In the genomic region with DNA sequence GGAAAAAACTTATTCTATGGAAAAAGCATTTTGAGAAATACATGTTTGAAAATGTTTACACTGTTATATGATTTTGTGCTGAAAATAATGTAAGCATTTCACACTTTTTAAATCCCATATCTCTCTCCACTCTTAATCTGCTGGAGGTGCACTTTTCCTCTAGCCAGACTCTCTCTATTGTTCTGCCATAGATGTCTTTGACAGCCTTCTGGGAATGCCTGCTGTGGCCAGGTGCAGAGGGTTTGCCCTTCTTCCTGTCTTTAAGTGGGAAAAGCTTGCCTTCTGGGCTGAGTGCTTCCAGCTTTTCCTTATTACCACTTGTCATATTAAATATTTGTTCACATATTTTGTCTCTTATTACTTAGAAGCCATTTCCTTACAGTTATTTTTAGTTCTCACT, we compare ENCODE assay signal across 19 cellular contexts.
DNase-seq lines count a peak whose midpoint lies in the region; ATAC-seq, FAIRE-seq and TF ChIP-seq lines count a peak whose summit lies in the region.
"Had no signal": no experiment of that assay in that cellular context is flagged by ENCODE, and none has a peak within 500 bp of the region (broad histone marks: within the 10 kb centered on the region; RNA-seq: fewer than 3 reads in every experiment).

No MANE protein-coding gene starts in this region.

- H4K20me1 ChIP-seq in astrocyte (ENCODE audit: insufficient read depth, low read length) (no peaks in the 10 kb centered on the region), neural cell (ENCODE audit: insufficient read depth) (no peaks in the 10 kb centered on the region)

- TF ChIP-seq CTCF in astrocyte (IDR thresholded peaks at IDR 0.05; ENCODE audit: insufficient read depth, low read depth, low read length) (no peak), neural cell (IDR thresholded peaks at IDR 0.05; ENCODE audit: poor library complexity, severe bottlenecking) (no peak), colonic mucosa (IDR thresholded peaks at IDR 0.05) (no peak), esophagus muscularis mucosa (IDR thresholded peaks at IDR 0.05) (no peak)

- no peaks in the 10 kb centered on the region for H3F3A ChIP-seq in neural cell (ENCODE audit: insufficient read depth, low read length, poor library complexity, severe bottlenecking)

- H3K27ac Mint-ChIP-seq in astrocyte (ENCODE audit: unreplicated experiment), result no peak overlapping the region

- intact Hi-C loops in colonic mucosa (cut with DNase I), result no loop called here
- intact Hi-C loops in esophagus muscularis mucosa (cut with DNase I), result no loop called here

- H3K9me3 ChIP-seq in astrocyte (ENCODE audit: insufficient read depth, low read depth, low read length) (no peaks in the 10 kb centered on the region), neural cell (ENCODE audit: low read length) (no peaks in the 10 kb centered on the region), colonic mucosa (no peaks in the 10 kb centered on the region), esophagus muscularis mucosa (peaks cover 0 to 5% (median 0%) of the 10 kb centered on the region in 4 donors)
- H3K9me3 ChIP-seq: SK-N-SH had no signal

- TF ChIP-seq POLR2A in esophagus muscularis mucosa (IDR thresholded peaks at IDR 0.05; ENCODE audit: low read depth), result no peak

- TF ChIP-seq EP300 in neural cell (conservative IDR thresholded peaks at IDR 0.05; ENCODE audit: poor library complexity, severe bottlenecking) (no peak), esophagus muscularis mucosa (IDR thresholded peaks at IDR 0.05) (no peak)

- TF ChIP-seq RAD21 in neural cell (conservative IDR thresholded peaks at IDR 0.05), result no peak

- peak; percentile 21 to 75 (median 25) for DNase-seq in NCI-H1417 (lab: John Stamatoyannopoulos, UW)
- DNase-seq in NCI-H1417 treated with DMSO at 0.1 percent for 48 hours (lab: John Stamatoyannopoulos, UW), result no peak
- DNase-seq in NCI-H2029 (lab: John Stamatoyannopoulos, UW), result peak; percentile 54
- no peak for DNase-seq in astrocyte (ENCODE audit: low read depth)
- no peak for DNase-seq in colonic mucosa
- no peak for DNase-seq in esophagus muscularis mucosa (ENCODE audit: extremely low spot score)
- DNase-seq: C1 segment of cervical spinal cord, IMR-90, Kasumi-1, NCI-H1436, NCI-H2171 treated with DMSO at 0.1 percent for 48 hours, NCI-H526, SK-N-SH had no signal

- no peaks in the 10 kb centered on the region for H3K9me2 ChIP-seq in neural cell (ENCODE audit: insufficient read depth, low read length)
- H3K9me2 ChIP-seq: SK-N-SH had no signal

- ATAC-seq in HG03439 (IDR thresholded peaks at IDR 0.05; ENCODE audit: unreplicated experiment), result no peak
- ATAC-seq: GM12878, Panc1, Right ventricle myocardium inferior had no signal

- peaks cover 4% of the 10 kb centered on the region for H3K27me3 Mint-ChIP-seq in astrocyte (ENCODE audit: low read depth, unreplicated experiment)

- H3K27ac ChIP-seq in astrocyte (ENCODE audit: low read depth, low read length), result no peak overlapping the region
- no peak overlapping the region for H3K27ac ChIP-seq in neural cell (ENCODE audit: low read length)
- no peak overlapping the region for H3K27ac ChIP-seq in colonic mucosa
- no peak overlapping the region for H3K27ac ChIP-seq in esophagus muscularis mucosa (replicated peaks in 1 of 4)

- no peaks in the 10 kb centered on the region for H3K36me3 ChIP-seq in astrocyte (ENCODE audit: insufficient read depth, low read length)
- H3K36me3 ChIP-seq in neural cell (ENCODE audit: insufficient read depth, low read length), result no peaks in the 10 kb centered on the region
- H3K36me3 ChIP-seq in colonic mucosa, result no peaks in the 10 kb centered on the region
- H3K36me3 ChIP-seq in esophagus muscularis mucosa, result no peaks in the 10 kb centered on the region

- H3K9ac ChIP-seq in astrocyte (ENCODE audit: low read length) (no peak overlapping the region), neural cell (ENCODE audit: low read length) (no peak overlapping the region), colonic mucosa (ENCODE audit: low read depth in 2 of 2, low read length in 2 of 2) (no peak overlapping the region)
- H3K9ac ChIP-seq: SK-N-SH had no signal

- H3K79me2 ChIP-seq in astrocyte (ENCODE audit: insufficient read depth, low read length) (no peaks in the 10 kb centered on the region), neural cell (replicated peaks; ENCODE audit: insufficient read depth, low read length) (no peaks in the 10 kb centered on the region)

- H2AFZ ChIP-seq in astrocyte (ENCODE audit: low read depth, low read length), result no peak overlapping the region
- no peak overlapping the region for H2AFZ ChIP-seq in neural cell (ENCODE audit: low read depth, low read length)

- H3K4me3 ChIP-seq in astrocyte (ENCODE audit: insufficient read depth, low read depth, low read length) (no peak overlapping the region), neural cell (ENCODE audit: low read length) (no peak overlapping the region), colonic mucosa (no peak overlapping the region), esophagus muscularis mucosa (no peak overlapping the region)
- H3K4me3 ChIP-seq: GM12878 had no signal

- H3K36me3 Mint-ChIP-seq in astrocyte (ENCODE audit: low read depth, unreplicated experiment), result no peaks in the 10 kb centered on the region

- H3K4me2 ChIP-seq in astrocyte (ENCODE audit: low read length) (no peak overlapping the region), neural cell (ENCODE audit: low read length) (no peak overlapping the region)
- H3K4me2 ChIP-seq: SK-N-SH had no signal

- H3K4me3 Mint-ChIP-seq in astrocyte (ENCODE audit: unreplicated experiment), result no peak overlapping the region

- peaks cover 2% of the 10 kb centered on the region for H3K9me3 Mint-ChIP-seq in astrocyte (ENCODE audit: unreplicated experiment)

- no peaks in the 10 kb centered on the region for H3K4me1 ChIP-seq in astrocyte (ENCODE audit: insufficient read depth, low read length)
- no peaks in the 10 kb centered on the region for H3K4me1 ChIP-seq in colonic mucosa
- H3K4me1 ChIP-seq in esophagus muscularis mucosa, result no peaks in the 10 kb centered on the region

- no peaks in the 10 kb centered on the region for H3K27me3 ChIP-seq in astrocyte (ENCODE audit: insufficient read depth, low read length)
- H3K27me3 ChIP-seq in neural cell (ENCODE audit: insufficient read depth, low read depth, low read length), result no peaks in the 10 kb centered on the region
- no peaks in the 10 kb centered on the region for H3K27me3 ChIP-seq in colonic mucosa
- H3K27me3 ChIP-seq in esophagus muscularis mucosa, result no peaks in the 10 kb centered on the region

- H3K4me1 Mint-ChIP-seq in astrocyte (ENCODE audit: low read depth, unreplicated experiment), result no peaks in the 10 kb centered on the region

- FAIRE-seq in astrocyte (lab: Jason Lieb, UNC), result peak; percentile 23
- FAIRE-seq: GM12878, GM19239 had no signal

TF ChIP-seq in neural cell, 6 proteins besides CTCF, POLR2A, EP300 and RAD21:
- TF ChIP-seq MXI1 (conservative IDR thresholded peaks at IDR 0.05; ENCODE audit: poor library complexity, severe bottlenecking) (no peak), SMC3 (conservative IDR thresholded peaks at IDR 0.05; ENCODE audit: poor library complexity) (no peak), TAF1 (IDR thresholded peaks at IDR 0.05; ENCODE audit: low read depth) (no peak), POLR2AphosphoS5 (IDR thresholded peaks at IDR 0.05) (no peak)
- TF ChIP-seq, protein P1, sequence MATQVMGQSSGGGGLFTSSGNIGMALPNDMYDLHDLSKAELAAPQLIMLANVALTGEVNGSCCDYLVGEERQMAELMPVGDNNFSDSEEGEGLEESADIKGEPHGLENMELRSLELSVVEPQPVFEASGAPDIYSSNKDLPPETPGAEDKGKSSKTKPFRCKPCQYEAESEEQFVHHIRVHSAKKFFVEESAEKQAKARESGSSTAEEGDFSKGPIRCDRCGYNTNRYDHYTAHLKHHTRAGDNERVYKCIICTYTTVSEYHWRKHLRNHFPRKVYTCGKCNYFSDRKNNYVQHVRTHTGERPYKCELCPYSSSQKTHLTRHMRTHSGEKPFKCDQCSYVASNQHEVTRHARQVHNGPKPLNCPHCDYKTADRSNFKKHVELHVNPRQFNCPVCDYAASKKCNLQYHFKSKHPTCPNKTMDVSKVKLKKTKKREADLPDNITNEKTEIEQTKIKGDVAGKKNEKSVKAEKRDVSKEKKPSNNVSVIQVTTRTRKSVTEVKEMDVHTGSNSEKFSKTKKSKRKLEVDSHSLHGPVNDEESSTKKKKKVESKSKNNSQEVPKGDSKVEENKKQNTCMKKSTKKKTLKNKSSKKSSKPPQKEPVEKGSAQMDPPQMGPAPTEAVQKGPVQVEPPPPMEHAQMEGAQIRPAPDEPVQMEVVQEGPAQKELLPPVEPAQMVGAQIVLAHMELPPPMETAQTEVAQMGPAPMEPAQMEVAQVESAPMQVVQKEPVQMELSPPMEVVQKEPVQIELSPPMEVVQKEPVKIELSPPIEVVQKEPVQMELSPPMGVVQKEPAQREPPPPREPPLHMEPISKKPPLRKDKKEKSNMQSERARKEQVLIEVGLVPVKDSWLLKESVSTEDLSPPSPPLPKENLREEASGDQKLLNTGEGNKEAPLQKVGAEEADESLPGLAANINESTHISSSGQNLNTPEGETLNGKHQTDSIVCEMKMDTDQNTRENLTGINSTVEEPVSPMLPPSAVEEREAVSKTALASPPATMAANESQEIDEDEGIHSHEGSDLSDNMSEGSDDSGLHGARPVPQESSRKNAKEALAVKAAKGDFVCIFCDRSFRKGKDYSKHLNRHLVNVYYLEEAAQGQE (IDR thresholded peaks at IDR 0.05; ENCODE audit: borderline replicate concordance), result peak; percentile 31

Comparison
In these comparisons a context has a peak if more than half of its experiments do, and no peak if none do; other contexts are left out.
1. DNase-seq: peak in NCI-H1417 (3 of 3) and NCI-H2029 (single experiment); none in NCI-H1417 treated with DMSO at 0.1 percent for 48 hours (single experiment), astrocyte (single experiment), colonic mucosa (single experiment) and esophagus muscularis mucosa (single experiment).